23 cellular contexts compared by ENCODE assay signal in the genomic region with DNA sequence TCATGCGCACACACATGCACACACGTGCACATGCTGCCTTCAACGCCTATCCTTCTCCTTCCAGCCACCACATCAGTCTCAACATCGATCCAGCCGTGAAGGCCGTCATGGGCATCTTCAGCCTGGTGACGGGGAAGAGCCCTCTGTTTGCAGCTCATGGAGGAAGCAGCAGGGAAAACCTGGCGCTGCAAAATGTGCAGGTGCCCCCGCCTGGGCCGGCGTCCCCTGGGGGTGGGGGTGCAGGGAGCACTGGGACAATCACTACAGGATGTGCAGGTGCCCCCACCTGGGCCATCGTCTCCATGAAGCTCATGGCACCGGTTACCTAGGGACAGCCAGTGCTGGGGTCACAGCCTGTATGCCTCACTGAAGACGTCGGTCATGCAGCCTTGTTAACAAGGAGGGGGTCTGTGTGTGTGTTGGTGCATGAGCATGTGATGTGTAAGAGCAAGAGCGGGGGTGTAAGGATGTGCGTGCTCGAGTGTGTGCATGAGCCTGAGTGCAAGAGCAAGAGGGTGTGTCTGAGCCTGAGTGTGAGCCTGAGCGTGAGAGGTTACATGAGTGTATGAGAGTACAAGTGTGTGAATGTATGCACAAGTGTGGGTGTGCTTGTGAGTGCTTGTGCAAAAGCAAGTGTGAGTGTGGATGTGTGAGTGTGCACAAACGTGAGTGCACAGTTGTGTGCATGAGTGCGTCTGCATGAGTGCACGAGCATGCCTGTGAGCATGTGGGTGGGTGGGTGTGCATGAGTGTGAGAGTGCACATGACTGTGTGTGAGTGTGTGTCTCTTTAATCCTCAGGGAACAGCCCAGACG. TPM values are rescaled to one million over a fixed set of nuclear protein-coding genes. Genes with fewer than 3 reads are reported as not detected.
"Had no signal": no experiment of that assay in that cellular context is flagged by ENCODE, and none has a peak within 500 bp of the region (broad histone marks: within the 10 kb centered on the region; RNA-seq: fewer than 3 reads in every experiment).

No MANE protein-coding gene starts in this region.

- H3K27me3 ChIP-seq: brain microvascular endothelial cell, neural progenitor cell, pancreas, testis had no signal

- H3K4me1 ChIP-seq: neural progenitor cell, pancreas had no signal

- H3K9me3 Mint-ChIP-seq: activated naive CD4-positive, alpha-beta T cell treated with anti-CD3 and anti-CD28 coated beads, Interleukin-2, amount 50 U/mL, for 72 hours; activated T-cell treated with anti-CD3 and anti-CD28 coated beads, Interleukin-2, amount 50 U/mL, for 24 hours; effector memory CD8-positive, alpha-beta T cell; mesothelial cell of epicardium; neural progenitor cell; stimulated activated naive CD8-positive, alpha-beta T cell treated with anti-CD3 and anti-CD28 coated beads, Interleukin-15, amount 100 ng/mL, for 72 hours; T-cell had no signal

- H3K27ac Mint-ChIP-seq: activated T-cell treated with anti-CD3 and anti-CD28 coated beads, Interleukin-2, amount 50 U/mL, for 24 hours; mesothelial cell of epicardium; neural progenitor cell; stimulated activated naive CD8-positive, alpha-beta T cell treated with anti-CD3 and anti-CD28 coated beads, Interleukin-15, amount 100 ng/mL, for 72 hours; T-cell had no signal

- H3K4me3 ChIP-seq: lower lobe of right lung, neural progenitor cell, pancreas, skin epidermis, testis had no signal

- H2AFZ ChIP-seq: neural progenitor cell had no signal

- FAIRE-seq: pancreas had no signal

- H3K27me3 Mint-ChIP-seq: activated T-cell treated with anti-CD3 and anti-CD28 coated beads, Interleukin-2, amount 50 U/mL, for 24 hours; effector memory CD8-positive, alpha-beta T cell; stimulated activated naive CD8-positive, alpha-beta T cell treated with anti-CD3 and anti-CD28 coated beads, Interleukin-15, amount 100 ng/mL, for 72 hours; T-cell had no signal

- H3K9me3 ChIP-seq: lower lobe of right lung, pancreas, SK-N-SH, testis had no signal

- H3K27ac ChIP-seq: brain microvascular endothelial cell, epithelial cell of prostate, lower lobe of right lung, neural progenitor cell, pancreas, skin epidermis, testis had no signal

- H3K4me3 Mint-ChIP-seq: activated T-cell treated with anti-CD3 and anti-CD28 coated beads, Interleukin-2, amount 50 U/mL, for 24 hours; effector memory CD8-positive, alpha-beta T cell; mesothelial cell of epicardium; neural progenitor cell; stimulated activated naive CD8-positive, alpha-beta T cell treated with anti-CD3 and anti-CD28 coated beads, Interleukin-15, amount 100 ng/mL, for 72 hours; T-cell had no signal

- H3K36me3 ChIP-seq: neural progenitor cell had no signal

- H3K4me2 ChIP-seq: neural progenitor cell, SK-N-SH had no signal

- H3K9ac ChIP-seq: neural progenitor cell, SK-N-SH had no signal

- DNase-seq: activated gamma-delta T cell; activated T-cell treated with anti-CD3 and anti-CD28 coated beads, Interleukin-2, amount 50 U/mL, for 24 hours; amygdala; brain microvascular endothelial cell; dermis blood vessel endothelial cell; effector memory CD8-positive, alpha-beta T cell; foreskin melanocyte; lower lobe of right lung; SK-N-SH; stimulated activated naive CD8-positive, alpha-beta T cell treated with anti-CD3 and anti-CD28 coated beads, Interleukin-15, amount 100 ng/mL, for 72 hours; T-helper 9 cell; testis had no signal

- ATAC-seq: activated CD4-positive, CD25-positive, alpha-beta regulatory T cell treated with anti-CD3 and anti-CD28 coated beads, Interleukin-2, amount 50 U/mL, for 24 hours; activated naive CD4-positive, alpha-beta T cell treated with anti-CD3 and anti-CD28 coated beads, Interleukin-2, amount 50 U/mL, for 72 hours; effector memory CD8-positive, alpha-beta T cell; lower lobe of right lung; pancreas; stimulated activated naive CD8-positive, alpha-beta T cell treated with anti-CD3 and anti-CD28 coated beads, Interleukin-15, amount 100 ng/mL, for 72 hours; T-cell had no signal

RNA-seq across cellular contexts. Expression of a gene that starts 42.6 kb away (rescaled TPM):
- total RNA-seq: activated naive CD4-positive, alpha-beta T cell treated with anti-CD3 and anti-CD28 coated beads, Interleukin-2, amount 50 U/mL, for 72 hours; dermis blood vessel endothelial cell; lower lobe of right lung; myocyte; T-cell had no signal
- polyA plus RNA-seq: fibroblast of lung had no signal

RNA-seq across cellular contexts. Expression of a gene that starts 53.4 kb away (rescaled TPM):
- total RNA-seq: activated naive CD4-positive, alpha-beta T cell treated with anti-CD3 and anti-CD28 coated beads, Interleukin-2, amount 50 U/mL, for 72 hours; cerebellum; dermis blood vessel endothelial cell; fibroblast of lung; lower lobe of right lung; myocyte; T-cell had no signal
- polyA plus RNA-seq: fibroblast of lung, SK-N-SH had no signal
